ENCODE assay signal across 24 cellular contexts in the genomic region with DNA sequence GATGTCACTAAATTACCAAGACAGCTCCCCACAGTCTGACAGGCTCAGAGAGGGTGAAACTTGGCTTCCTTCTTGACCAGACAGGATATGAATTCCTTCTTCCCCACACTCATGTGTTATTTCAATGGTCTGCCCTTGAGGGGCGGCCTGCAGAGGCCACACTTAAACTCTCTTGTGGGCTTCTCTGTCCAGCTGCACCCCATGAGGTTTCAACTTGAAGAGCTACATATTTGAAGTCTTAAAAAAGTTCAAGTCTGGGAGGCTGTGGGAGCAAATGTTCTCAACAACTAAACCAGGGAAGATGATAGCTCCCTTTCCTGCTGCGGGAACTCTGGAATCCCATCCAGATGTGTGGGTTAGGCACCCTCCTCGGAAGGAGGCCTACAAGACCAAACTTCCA.
DNase-seq lines count a peak whose midpoint lies in the region; ATAC-seq and TF ChIP-seq lines count a peak whose summit lies in the region.
"Had no signal": no experiment of that assay in that cellular context is flagged by ENCODE, and none has a peak within 500 bp of the region (broad histone marks: within the 10 kb centered on the region; RNA-seq: fewer than 3 reads in every experiment).

No MANE protein-coding gene starts in this region.

- no peak overlapping the region for H2AFZ ChIP-seq in MM.1S (ENCODE audit: low read length)
- H2AFZ ChIP-seq: hepatocyte had no signal

- H3K9me3 ChIP-seq in MM.1S (replicated peaks; ENCODE audit: insufficient read depth, low read length): no peaks in the 10 kb centered on the region
- H3K9me3 ChIP-seq: mucosa of descending colon had no signal

- H3K79me2 ChIP-seq in MM.1S (ENCODE audit: low read length): no peaks in the 10 kb centered on the region
- H3K79me2 ChIP-seq: hepatocyte had no signal

- DNase-seq in AG20443 (ENCODE audit: low spot score) (peak; percentile 34), LHCN-M2 (ENCODE audit: low read depth) (peak; percentile 15), myocyte (ENCODE audit: low read depth) (peak; percentile 64), MM.1S (no peak), NCI-H2227 treated with DMSO at 0.1 percent for 48 hours (lab: John Stamatoyannopoulos, UW) (no peak), NCI-H1694 (lab: John Stamatoyannopoulos, UW) (no peak)
- DNase-seq: activated CD4-positive, alpha-beta T cell treated with anti-CD3 and anti-CD28 coated beads for 4 hours; activated CD8-positive, alpha-beta memory T cell treated with anti-CD3 and anti-CD28 coated beads, Interleukin-2, amount 50 U/mL, for 4 hours; activated gamma-delta T cell treated with Interleukin-2 at 50 U/mL for 16 hours; aorta; KG1; mucosa of descending colon; NCI-H1092; NCI-H2081 treated with DMSO at 0.1 percent for 48 hours; NCI-H526 treated with DMSO at 0.1 percent for 48 hours; nucleus accumbens; stimulated activated CD4-positive, alpha-beta T cell treated with anti-CD3 and anti-CD28 coated beads, Interleukin-4, amount 100 ng/mL, for 24 hours; substantia nigra had no signal

- H3K9me2 ChIP-seq in MM.1S (replicated peaks; ENCODE audit: insufficient read depth, low read length): no peaks in the 10 kb centered on the region

- H3K9ac ChIP-seq in MM.1S (ENCODE audit: low read length): no peak overlapping the region

- no peaks in the 10 kb centered on the region for H3K4me1 ChIP-seq in MM.1S (ENCODE audit: low read length)

- TF ChIP-seq CTCF in MM.1S (IDR thresholded peaks at IDR 0.05; ENCODE audit: low read length): no peak

- no peaks in the 10 kb centered on the region for H3F3A ChIP-seq in MM.1S (ENCODE audit: insufficient read depth, low read length)

- H3K27me3 ChIP-seq in MM.1S (replicated peaks; ENCODE audit: insufficient read depth, low read length): no peaks in the 10 kb centered on the region
- H3K27me3 ChIP-seq: hepatocyte had no signal

- no peak overlapping the region for H3K4me3 ChIP-seq in MM.1S (ENCODE audit: low read length)
- H3K4me3 ChIP-seq: GM12878, hepatocyte, mucosa of descending colon, SK-N-MC had no signal

- H3K27ac ChIP-seq in cingulate gyrus (ENCODE audit: low read depth, low read length): peak overlapping the region; percentile 13
- no peak overlapping the region for H3K27ac ChIP-seq in MM.1S (ENCODE audit: low read length)
- H3K27ac ChIP-seq: hepatocyte, SK-N-MC had no signal

- H3K4me2 ChIP-seq in MM.1S (ENCODE audit: low read depth, low read length): no peak overlapping the region
- H3K4me2 ChIP-seq: hepatocyte had no signal

- ATAC-seq in GM18909 (IDR thresholded peaks at IDR 0.05; ENCODE audit: poor library complexity, unreplicated experiment): no peak
- ATAC-seq: esophagus mucosa, GM12878, mucosa of descending colon had no signal

- H3K36me3 ChIP-seq in MM.1S (replicated peaks; ENCODE audit: insufficient read depth, low read length): no peaks in the 10 kb centered on the region

- H4K20me1 ChIP-seq in MM.1S (ENCODE audit: insufficient read depth, low read length): no peaks in the 10 kb centered on the region

Comparison
In these comparisons a context has a peak if more than half of its experiments do, and no peak if none do; other contexts are left out.
1. DNase-seq: peak in AG20443 (single experiment), LHCN-M2 (single experiment) and myocyte (single experiment); none in MM.1S (single experiment), NCI-H2227 treated with DMSO at 0.1 percent for 48 hours (single experiment) and NCI-H1694 (single experiment).